In the genomic region with DNA sequence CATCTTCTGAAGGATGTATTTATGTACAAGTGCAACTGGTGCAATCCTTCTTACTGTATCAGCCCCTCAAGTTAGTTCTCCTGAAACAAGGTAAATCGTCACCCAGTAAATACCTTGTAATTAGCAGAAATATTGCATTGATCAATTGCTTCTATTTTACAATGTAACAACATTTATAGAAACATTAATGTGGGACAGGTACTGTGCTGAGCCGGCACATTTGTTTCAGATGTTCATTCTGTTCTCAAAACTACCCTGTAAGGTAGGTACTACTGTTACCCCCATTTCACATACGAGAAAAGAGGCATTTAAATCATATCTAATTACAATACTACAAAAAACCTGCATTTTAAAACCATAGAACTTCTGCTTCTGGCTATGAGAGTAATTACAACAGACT, we compare ENCODE assay signal across 24 cellular contexts. TPM values are rescaled to one million over a fixed set of nuclear protein-coding genes. Genes with fewer than 3 reads are reported as not detected.
DNase-seq lines count a peak whose midpoint lies in the region; ATAC-seq, FAIRE-seq and TF ChIP-seq lines count a peak whose summit lies in the region.
"Had no signal": no experiment of that assay in that cellular context is flagged by ENCODE, and none has a peak within 500 bp of the region (broad histone marks: within the 10 kb centered on the region; RNA-seq: fewer than 3 reads in every experiment).

No MANE protein-coding gene starts in this region.

- H3K4me3 Mint-ChIP-seq in progenitor cell of endocrine pancreas (ENCODE audit: low read depth) (no peak overlapping the region), WTC11 (no peak overlapping the region)

- WGBS in A549 (ENCODE audit: missing lambda C conversion rate) = 89% methylated on average over 3 of the region's 3 CpGs

- TF ChIP-seq POLR2A in A549 (IDR thresholded peaks at IDR 0.05; ENCODE audit: low read length) = no peak

- POLR2A ChIA-PET in A549 (lab: Yijun Ruan, JAX) = no interaction called here
- POLR2A ChIA-PET in WTC11 (lab: Charles Lee) = no interaction called here

- no peaks in the 10 kb centered on the region for H3K27me3 ChIP-seq in Karpas-422 (ENCODE audit: low read length)
- no peaks in the 10 kb centered on the region for H3K27me3 ChIP-seq in fibroblast of lung (ENCODE audit: control insufficient read depth, insufficient read depth, low read length)
- H3K27me3 ChIP-seq: SJCRH30 had no signal

- no peak overlapping the region for H3K4me3 ChIP-seq in A549
- no peak overlapping the region for H3K4me3 ChIP-seq in Karpas-422 (ENCODE audit: low read length)
- peak overlapping the region in 1 of 4 experiments; percentile 19 for H3K4me3 ChIP-seq in fibroblast of lung (replicated peaks in 1 of 4; ENCODE audit: control extremely low read depth in 1 of 4, insufficient read depth in 1 of 4, low read depth in 3 of 4, low read length in 4 of 4)
- H3K4me3 ChIP-seq: GM12878, SJCRH30 had no signal

- no peak for TF ChIP-seq EP300 in A549 (IDR thresholded peaks at IDR 0.05)

- H3K27me3 Mint-ChIP-seq in progenitor cell of endocrine pancreas (no peaks in the 10 kb centered on the region), WTC11 (ENCODE audit: low read depth) (no peaks in the 10 kb centered on the region)
- H3K27me3 Mint-ChIP-seq: CD4-positive, CD25-positive, alpha-beta regulatory T cell had no signal

- H3K4me1 Mint-ChIP-seq in progenitor cell of endocrine pancreas (ENCODE audit: low read depth) = peaks cover 12% of the 10 kb centered on the region
- peaks cover 26% of the 10 kb centered on the region for H3K4me1 Mint-ChIP-seq in WTC11

- no peak for TF ChIP-seq RAD21 in A549 (conservative IDR thresholded peaks at IDR 0.05 in 1 of 2, IDR thresholded peaks at IDR 0.05 in 1 of 2)

- peaks cover 4% of the 10 kb centered on the region; the same call in 2 of the 3 replicates for H3K9me3 ChIP-seq in A549
- H3K9me3 ChIP-seq in Karpas-422 (ENCODE audit: low read length) = no peaks in the 10 kb centered on the region
- H3K9me3 ChIP-seq in fibroblast of lung (ENCODE audit: control insufficient read depth, insufficient read depth, low read depth, low read length) = no peaks in the 10 kb centered on the region

- TF ChIP-seq CTCF in A549 (IDR thresholded peaks at IDR 0.05) (no peak), fibroblast of lung (conservative IDR thresholded peaks at IDR 0.05 in 1 of 2, IDR thresholded peaks at IDR 0.05 in 1 of 2; ENCODE audit: low read depth in 1 of 2, low read length in 2 of 2) (no peak), progenitor cell of endocrine pancreas (IDR thresholded peaks at IDR 0.05; ENCODE audit: unreplicated experiment) (no peak), WTC11 (IDR thresholded peaks at IDR 0.05) (no peak)

- peak overlapping the region; percentile 66 for H3K27ac Mint-ChIP-seq in progenitor cell of endocrine pancreas
- no peak overlapping the region for H3K27ac Mint-ChIP-seq in WTC11

- no peak overlapping the region for H2AFZ ChIP-seq in Karpas-422 (ENCODE audit: low read length)
- H2AFZ ChIP-seq in fibroblast of lung (ENCODE audit: low read length) = no peak overlapping the region

- no peaks in the 10 kb centered on the region; the same call in 1 of the 2 replicates for H4K20me1 ChIP-seq in Karpas-422 (ENCODE audit: insufficient read depth, low read depth, low read length)
- H4K20me1 ChIP-seq in fibroblast of lung (ENCODE audit: control insufficient read depth, extremely low read depth, insufficient read depth, low read length) = peaks cover 54% of the 10 kb centered on the region

- no peak for FAIRE-seq in A549 (lab: Jason Lieb, UNC)
- FAIRE-seq: GM12878 had no signal

- H3K9me3 Mint-ChIP-seq in progenitor cell of endocrine pancreas (ENCODE audit: low read depth) (peaks cover 7% of the 10 kb centered on the region), WTC11 (no peaks in the 10 kb centered on the region)

- CTCF ChIA-PET in A549 (lab: Yijun Ruan, JAX) (interaction anchor here (0.9 to 4.8 kb wide), 4 partner anchors 17 to 138 kb away, joined by 4 to 23 read pairs (median 8); a partner anchor contains a TSS), WTC11 (lab: Charles Lee) (interaction anchor here (1.4 kb wide), 1 partner anchor 131 kb away, joined by 4 read pairs; no protein-coding TSS in a partner anchor)

- no peak overlapping the region for H3K9ac ChIP-seq in Karpas-422 (ENCODE audit: low read length)
- no peak overlapping the region for H3K9ac ChIP-seq in fibroblast of lung (ENCODE audit: insufficient read depth, low read length)

- H3K4me1 ChIP-seq in A549 = peaks cover 62% of the 10 kb centered on the region
- peaks cover 86% of the 10 kb centered on the region for H3K4me1 ChIP-seq in Karpas-422 (ENCODE audit: low read length)
- no peaks in the 10 kb centered on the region for H3K4me1 ChIP-seq in fibroblast of lung (ENCODE audit: control insufficient read depth, extremely low read depth, insufficient read depth, low read length)
- H3K4me1 ChIP-seq: SJCRH30 had no signal

- H3K27ac ChIP-seq in A549 = no peak overlapping the region
- peak overlapping the region; percentile 14 for H3K27ac ChIP-seq in Karpas-422 (ENCODE audit: low read length)
- no peak overlapping the region for H3K27ac ChIP-seq in fibroblast of lung (ENCODE audit: insufficient read depth, low read length)
- H3K27ac ChIP-seq: SJCRH30 had no signal

- H3K79me2 ChIP-seq in Karpas-422 (ENCODE audit: low read length) = peaks cover 100% of the 10 kb centered on the region
- H3K79me2 ChIP-seq in fibroblast of lung (ENCODE audit: control insufficient read depth, insufficient read depth, low read length) = peaks cover 100% of the 10 kb centered on the region

- H3K36me3 Mint-ChIP-seq in progenitor cell of endocrine pancreas (ENCODE audit: insufficient read depth) = peaks cover 4% of the 10 kb centered on the region
- no peaks in the 10 kb centered on the region for H3K36me3 Mint-ChIP-seq in WTC11

- H3K9me2 ChIP-seq in Karpas-422 (replicated peaks; ENCODE audit: insufficient read depth, low read length) = no peaks in the 10 kb centered on the region

- DNase-seq in A549 (ENCODE audit: low read depth in 1 of 2, low spot score in 1 of 2) = no peak
- DNase-seq in Karpas-422 = no peak
- DNase-seq in fibroblast of lung (ENCODE audit: low read depth in 2 of 2) = no peak
- no peak for DNase-seq in progenitor cell of endocrine pancreas (ENCODE audit: low spot score, unreplicated experiment)
- DNase-seq in D341Med (ENCODE audit: low spot score) = no peak
- DNase-seq in WTC11 (ENCODE audit: low spot score) = no peak
- no peak for DNase-seq in DMS 273 treated with DMSO at 0.1 percent for 48 hours (lab: John Stamatoyannopoulos, UW)
- DNase-seq: 8988T; CD4-positive, CD25-positive, alpha-beta regulatory T cell; GDM1; GOT3; HCEC 1CT; KG1; MM.1S; NCI-H2029 treated with DMSO at 0.1 percent for 48 hours; NCI-H446 treated with DMSO at 0.1 percent for 48 hours; NCI-H526; NCI-H82; NK-92 treated with Interleukin-12 subunit alpha and Interleukin-12 subunit beta, amount 100 ng/mL, for 24 hours; PC-3; SJCRH30 had no signal

- no peaks in the 10 kb centered on the region for H3K36me3 ChIP-seq in Karpas-422 (ENCODE audit: insufficient read depth, low read length)
- H3K36me3 ChIP-seq in fibroblast of lung (ENCODE audit: control insufficient read depth, insufficient read depth, low read length) = no peaks in the 10 kb centered on the region

- ATAC-seq in A549 = no peak
- no peak for ATAC-seq in HG02852 (IDR thresholded peaks at IDR 0.05; ENCODE audit: unreplicated experiment)
- ATAC-seq in WTC11 = no peak
- ATAC-seq: GM12878, PC-3, Right ventricle myocardium inferior had no signal

- H3K4me2 ChIP-seq in A549 (no peak overlapping the region; the same call in 2 of the 3 replicates), Karpas-422 (ENCODE audit: low read depth, low read length, poor library complexity, severe bottlenecking) (no peak overlapping the region), fibroblast of lung (ENCODE audit: extremely low read depth, insufficient read depth, low read length) (peak overlapping the region; percentile 16)

TF ChIP-seq in A549, 52 proteins besides CTCF, POLR2A, EP300 and RAD21:
- TF ChIP-seq MAFK (IDR thresholded peaks at IDR 0.05; ENCODE audit: partially characterized antibody) (peak; percentile 55), NR3C1 (IDR thresholded peaks at IDR 0.05) (no peak)

TF ChIP-seq in WTC11, 78 proteins besides CTCF, POLR2A, EP300 and RAD21 (continues in another document):
- TF ChIP-seq, protein P1, sequence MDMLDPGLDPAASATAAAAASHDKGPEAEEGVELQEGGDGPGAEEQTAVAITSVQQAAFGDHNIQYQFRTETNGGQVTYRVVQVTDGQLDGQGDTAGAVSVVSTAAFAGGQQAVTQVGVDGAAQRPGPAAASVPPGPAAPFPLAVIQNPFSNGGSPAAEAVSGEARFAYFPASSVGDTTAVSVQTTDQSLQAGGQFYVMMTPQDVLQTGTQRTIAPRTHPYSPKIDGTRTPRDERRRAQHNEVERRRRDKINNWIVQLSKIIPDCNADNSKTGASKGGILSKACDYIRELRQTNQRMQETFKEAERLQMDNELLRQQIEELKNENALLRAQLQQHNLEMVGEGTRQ (CRISPR knock-in tag; IDR thresholded peaks at IDR 0.05) = no peak
- TF ChIP-seq MXD4 (CRISPR knock-in tag; IDR thresholded peaks at IDR 0.05; ENCODE audit: borderline replicate concordance) = no peak
- no peak for TF ChIP-seq TCF7 (CRISPR knock-in tag; IDR thresholded peaks at IDR 0.05; ENCODE audit: low read depth)
- no peak for TF ChIP-seq SMAD3 (CRISPR knock-in tag; IDR thresholded peaks at IDR 0.05; ENCODE audit: borderline replicate concordance)
- TF ChIP-seq SP1 (CRISPR knock-in tag; conservative IDR thresholded peaks at IDR 0.05) = no peak
- TF ChIP-seq HMGA2 (CRISPR knock-in tag; IDR thresholded peaks at IDR 0.05) = no peak

RNA-seq across cellular contexts. Expression of a gene that starts 19.5 kb away (rescaled TPM):
- 302 and 336 TPM in 2 replicates for polyA plus RNA-seq in A549 (2011; rRNA removed)
- polyA plus RNA-seq in A549 (2012; cell fraction: cytosol; rRNA removed) = 195 and 217 TPM in 2 replicates
- 194 and 224 TPM in 2 replicates for polyA plus RNA-seq in A549 (2012; cell fraction: nucleus; rRNA removed)
- 367 to 403 TPM (median 394 TPM) in 3 replicates for polyA plus RNA-seq in A549 (2017; fragmentation: RNase III; extraction: RNeasy Plus Mini Kit Qiagen cat#74134 plus additional on column Dnase treatment)
- 164 and 187 TPM in 2 replicates for polyA minus RNA-seq in A549 (2011; rRNA and poly(A)+ RNA removed)
- total RNA-seq in Karpas-422 (2014; rRNA removed; shearing (Covaris generic); ENCODE audit: low replicate concordance) = 72.3 and 109 TPM in 2 replicates
- total RNA-seq in fibroblast of lung = 238 and 560 TPM in 2 replicates
- 1,270 and 1,326 TPM in 2 replicates for polyA plus RNA-seq in fibroblast of lung
- polyA plus RNA-seq in fibroblast of lung (2012) = 760 and 795 TPM in 2 replicates
- polyA minus RNA-seq in fibroblast of lung (ENCODE audit: low replicate concordance) = 787 and 926 TPM in 2 replicates
- total RNA-seq in progenitor cell of endocrine pancreas = 246 and 265 TPM in 2 replicates
- total RNA-seq in WTC11 (2021) = 175 to 202 TPM (median 178 TPM) in 3 replicates
